ENCODE assay signal across 8 cellular contexts in the genomic region with DNA sequence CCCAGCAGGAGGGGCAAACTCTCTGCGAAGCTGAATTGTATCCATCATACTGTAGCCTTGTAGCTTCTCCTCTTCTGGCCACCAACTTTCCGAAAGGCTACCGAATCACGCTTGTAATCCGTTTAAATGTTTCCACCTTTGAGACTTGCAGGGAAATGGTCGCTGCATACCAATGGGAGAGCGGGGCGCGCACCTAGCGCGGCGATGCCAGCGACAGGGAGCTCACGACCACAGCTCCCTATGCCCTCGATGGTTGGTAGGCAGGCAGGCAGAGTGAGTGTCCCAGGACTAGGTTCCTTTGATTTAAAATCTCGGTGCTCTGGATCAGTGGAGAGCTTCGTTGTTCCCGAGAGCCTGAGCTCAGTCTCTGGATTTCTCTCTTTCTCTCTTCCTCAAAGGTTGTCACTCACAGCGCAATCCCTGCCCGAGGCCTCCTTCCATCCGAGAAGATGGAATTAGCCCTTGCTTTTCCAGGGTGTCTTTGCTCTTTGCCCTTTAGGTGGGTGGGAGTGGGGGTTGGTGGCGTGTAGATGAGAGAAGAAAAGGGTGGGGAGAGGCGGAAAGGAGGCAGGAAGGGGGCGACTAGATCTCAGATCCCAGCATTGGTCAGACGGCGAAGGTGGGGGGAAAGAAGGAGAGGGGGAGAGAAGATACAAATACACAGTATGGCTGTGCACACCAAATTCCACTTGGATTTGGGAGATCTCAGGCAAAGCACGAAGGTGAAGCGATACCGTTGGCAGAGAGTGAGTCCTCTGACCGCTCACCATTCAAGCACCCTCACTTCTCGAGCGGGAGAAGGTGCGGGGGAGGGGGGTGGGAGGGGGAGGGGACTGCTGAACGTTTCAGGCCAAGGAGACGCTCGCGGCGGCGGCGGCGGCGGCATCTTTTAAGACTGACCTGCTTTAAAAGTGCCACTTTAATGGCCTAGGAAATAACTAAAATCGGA. TPM values are rescaled to one million over a fixed set of nuclear protein-coding genes. Genes with fewer than 3 reads are reported as not detected.
DNase-seq lines count a peak whose midpoint lies in the region; ATAC-seq and TF ChIP-seq lines count a peak whose summit lies in the region.

Gene SLITRK3, minus strand, starts transcription at position 757 of the 949 bp plus-strand sequence. CDS start 5,554 bp downstream, outside the sequence.

- H2BK5ac ChIP-seq in neuronal stem cell (ENCODE audit: low read length), result no peak within 1 kb of the TSS

- no peak within 1 kb of the TSS for H2BK15ac ChIP-seq in neuronal stem cell (ENCODE audit: low read length)

- no peak within 1 kb of the TSS for H3K23ac ChIP-seq in neuronal stem cell (ENCODE audit: low read depth, low read length, poor library complexity)

- TF ChIP-seq CTCF in fibroblast of lung (conservative IDR thresholded peaks at IDR 0.05 in 1 of 2, IDR thresholded peaks at IDR 0.05 in 1 of 2; ENCODE audit: low read depth in 1 of 2, low read length in 2 of 2), result no peak

- WGBS in neuronal stem cell (ENCODE audit: extremely low coverage in 2 of 2, insufficient read length in 2 of 2, insufficient replicate concordance in 1 of 2), 2 donors, result no CpG with 5 or more reads among the region's 43 CpGs

- H3K4ac ChIP-seq in neuronal stem cell (ENCODE audit: low read length), result no peak within 1 kb of the TSS

- DNase-seq in COR-L47 (lab: John Stamatoyannopoulos, UW), result peak; percentile 36
- peak; percentile 49 for DNase-seq in NCI-H345 treated with DMSO at 0.1 percent for 48 hours (lab: John Stamatoyannopoulos, UW; ENCODE audit: unreplicated experiment)
- DNase-seq in fibroblast of lung (ENCODE audit: low read depth in 2 of 2), result peak in 1 of 2 donors; percentile 9
- DNase-seq in neuronal stem cell (ENCODE audit: low spot score), result peak; percentile 40
- no peak for DNase-seq in activated CD4-positive, CD25-positive, alpha-beta regulatory T cell (lab: John Stamatoyannopoulos, UW)

- H3K36me3 ChIP-seq in fibroblast of lung (ENCODE audit: control insufficient read depth, insufficient read depth, low read length), result no peaks in the 10 kb centered on the region
- H3K36me3 ChIP-seq in neuronal stem cell (replicated peaks in 1 of 2; ENCODE audit: control insufficient read depth in 2 of 2, insufficient read depth in 2 of 2, low read length in 2 of 2), result no peaks in the 10 kb centered on the region

- no peak within 1 kb of the TSS for H2BK120ac ChIP-seq in neuronal stem cell (ENCODE audit: low read depth, low read length)

- no peak for ATAC-seq in HG03196 (IDR thresholded peaks at IDR 0.05; ENCODE audit: unreplicated experiment)
- ATAC-seq in esophagus mucosa, result no peak
- ATAC-seq in HG02885 (IDR thresholded peaks at IDR 0.05; ENCODE audit: poor library complexity, unreplicated experiment), result no peak

- no peaks in the 10 kb centered on the region for H3K79me1 ChIP-seq in neuronal stem cell (ENCODE audit: low read depth, low read length)

- H3K27ac ChIP-seq in fibroblast of lung (ENCODE audit: insufficient read depth, low read length) (no peak within 1 kb of the TSS), neuronal stem cell (replicated peaks; ENCODE audit: low read length) (no peak within 1 kb of the TSS)

- H3K4me1 ChIP-seq in fibroblast of lung (ENCODE audit: control insufficient read depth, extremely low read depth, insufficient read depth, low read length) (no peaks in the 10 kb centered on the region), neuronal stem cell (ENCODE audit: control insufficient read depth in 2 of 2, insufficient read depth in 1 of 2, low read depth in 1 of 2, low read length in 2 of 2) (peaks cover 0 to 18% of the 10 kb centered on the region in 2 donors)

- H3K9me3 ChIP-seq in fibroblast of lung (ENCODE audit: control insufficient read depth, insufficient read depth, low read depth, low read length), result no peaks in the 10 kb centered on the region
- H3K9me3 ChIP-seq in neuronal stem cell (replicated peaks in 1 of 2; ENCODE audit: control insufficient read depth in 2 of 2, insufficient read depth in 1 of 2, low read depth in 1 of 2, low read length in 2 of 2), result no peaks in the 10 kb centered on the region

- H2BK12ac ChIP-seq in neuronal stem cell (ENCODE audit: low read length), result no peak within 1 kb of the TSS

- H3K4me2 ChIP-seq in fibroblast of lung (ENCODE audit: extremely low read depth, insufficient read depth, low read length), result peak within 1 kb of the TSS; percentile 82
- H3K4me2 ChIP-seq in neuronal stem cell (ENCODE audit: insufficient read depth, low read length, poor library complexity, severe bottlenecking), result peak within 1 kb of the TSS; percentile 86

- H3K9ac ChIP-seq in fibroblast of lung (ENCODE audit: insufficient read depth, low read length) (no peak within 1 kb of the TSS), neuronal stem cell (ENCODE audit: low read depth, low read length, poor library complexity) (peak within 1 kb of the TSS; percentile 32)

- no peaks in the 10 kb centered on the region for H4K20me1 ChIP-seq in fibroblast of lung (ENCODE audit: control insufficient read depth, extremely low read depth, insufficient read depth, low read length)

- no peaks in the 10 kb centered on the region for H3K79me2 ChIP-seq in fibroblast of lung (ENCODE audit: control insufficient read depth, insufficient read depth, low read length)

- no peak within 1 kb of the TSS for H4K91ac ChIP-seq in neuronal stem cell (ENCODE audit: low read depth, low read length, poor library complexity)

- H4K8ac ChIP-seq in neuronal stem cell (ENCODE audit: low read depth, low read length), result no peak within 1 kb of the TSS

- no peak within 1 kb of the TSS for H2AK5ac ChIP-seq in neuronal stem cell (ENCODE audit: low read depth, low read length)

- H2AFZ ChIP-seq in fibroblast of lung (ENCODE audit: low read length) (peak within 1 kb of the TSS; percentile 59), neuronal stem cell (ENCODE audit: low read length) (peak within 1 kb of the TSS; percentile 84)

- H3K14ac ChIP-seq in neuronal stem cell (ENCODE audit: low read length), result no peak within 1 kb of the TSS

- H3K18ac ChIP-seq in neuronal stem cell (ENCODE audit: low read length), result peak within 1 kb of the TSS; percentile 61

- H3K27me3 ChIP-seq in fibroblast of lung (ENCODE audit: control insufficient read depth, insufficient read depth, low read length) (peaks cover 30% of the 10 kb centered on the region), neuronal stem cell (ENCODE audit: control insufficient read depth in 3 of 3, insufficient read depth in 3 of 3, low read depth in 1 of 3, low read length in 3 of 3) (peaks cover 0 to 60% (median 13%) of the 10 kb centered on the region in 3 experiments)

- H3K4me3 ChIP-seq in fibroblast of lung (replicated peaks in 1 of 4; ENCODE audit: control extremely low read depth in 1 of 4, insufficient read depth in 1 of 4, low read depth in 3 of 4, low read length in 4 of 4) (peak within 1 kb of the TSS; percentile 37 to 59 (median 42)), neuronal stem cell (ENCODE audit: low read length in 2 of 2) (peak within 1 kb of the TSS; percentile 41 to 85)

RNA-seq across cellular contexts. Expression of gene SLITRK3, which starts in this region (rescaled TPM):
- total RNA-seq in fibroblast of lung, result under 0.01 TPM in 1 of 2 replicates, not detected in the other
- not detected in 2 replicates for polyA plus RNA-seq in fibroblast of lung
- not detected in 2 replicates for polyA plus RNA-seq in fibroblast of lung (2012)
- not detected in 2 replicates for polyA minus RNA-seq in fibroblast of lung (ENCODE audit: low replicate concordance)
- 3.5 TPM for polyA plus RNA-seq in neuronal stem cell (2013, experiment 1 of 2)
- 3.8 TPM for polyA plus RNA-seq in neuronal stem cell (2013, experiment 2 of 2)
- 0.16 TPM for total RNA-seq in esophagus mucosa

Comparison
In these comparisons a context has a peak if more than half of its experiments do, and no peak if none do; other contexts are left out.
1. DNase-seq: peak in COR-L47 (single experiment), NCI-H345 treated with DMSO at 0.1 percent for 48 hours (single experiment) and neuronal stem cell (single experiment); none in activated CD4-positive, CD25-positive, alpha-beta regulatory T cell (0 of 4).